In the genomic region with DNA sequence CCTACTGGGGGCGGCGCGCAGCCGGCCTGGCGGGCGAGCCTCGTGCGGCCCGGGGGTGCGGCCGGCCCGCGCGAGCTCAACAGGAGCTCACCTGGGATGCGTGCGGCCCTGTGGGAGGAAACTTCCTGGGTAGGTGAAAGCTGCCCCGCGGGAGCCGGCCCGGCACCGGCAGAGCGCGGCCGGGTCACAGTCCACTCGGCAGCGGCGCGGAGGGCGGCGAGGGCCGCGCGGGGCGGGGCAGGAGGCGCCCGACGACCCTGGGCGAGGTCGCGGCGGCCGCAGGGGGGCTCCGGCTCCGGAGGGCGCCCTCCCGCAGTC, we compare ENCODE assay signal across 8 cellular contexts. TPM values are rescaled to one million over a fixed set of nuclear protein-coding genes. Genes with fewer than 3 reads are reported as not detected.
DNase-seq lines count a peak whose midpoint lies in the region; ATAC-seq and TF ChIP-seq lines count a peak whose summit lies in the region.

No MANE protein-coding gene starts in this region.

- intact Hi-C loops in body of pancreas (cut with DNase I): no loop called here

- ATAC-seq in HG02981 (IDR thresholded peaks at IDR 0.05; ENCODE audit: unreplicated experiment): peak; percentile 34
- ATAC-seq in SK-N-SH treated with all-trans-retinoic acid at 6 μM for 48 hours: peak; percentile 40
- peak; percentile 76 for ATAC-seq in body of pancreas

- TF ChIP-seq POLR2A in body of pancreas (IDR thresholded peaks at IDR 0.05): no peak

- 1% methylated on average over 36 of the region's 46 CpGs; no CpG with 5 or more reads in 1 of the 2 donors for WGBS in body of pancreas, 2 donors

- TF ChIP-seq CTCF in body of pancreas (IDR thresholded peaks at IDR 0.05) (no peak), kidney epithelial cell (IDR thresholded peaks at IDR 0.05; ENCODE audit: insufficient read depth, low read length, poor library complexity, severe bottlenecking) (no peak)

- H3K4me1 ChIP-seq in body of pancreas: peaks cover 42% of the 10 kb centered on the region

- H3K9me3 ChIP-seq in body of pancreas: no peaks in the 10 kb centered on the region

- H3K4me3 ChIP-seq in body of pancreas (peak overlapping the region; percentile 58 to 90), kidney epithelial cell (ENCODE audit: low read depth, low read length) (peak overlapping the region; percentile 57)

- H3K36me3 ChIP-seq in body of pancreas (replicated peaks in 1 of 2; ENCODE audit: insufficient read depth in 1 of 2, low read depth in 2 of 2) (no peaks in the 10 kb centered on the region), kidney epithelial cell (ENCODE audit: control insufficient read depth, insufficient read depth, low read length) (no peaks in the 10 kb centered on the region)

- H3K27ac ChIP-seq in body of pancreas: peak overlapping the region; percentile 80 to 96 (median 90)

- H3K27me3 ChIP-seq in body of pancreas: no peaks in the 10 kb centered on the region
- H3K27me3 ChIP-seq in kidney epithelial cell (ENCODE audit: control insufficient read depth, insufficient read depth, low read length): no peaks in the 10 kb centered on the region

- DNase-seq in activated gamma-delta T cell treated with Interleukin-2 at 50 U/mL for 16 hours (peak; percentile 28), activated gamma-delta T cell (lab: John Stamatoyannopoulos, UW) (no peak), body of pancreas (peak; percentile 67 to 78 (median 74)), kidney epithelial cell (ENCODE audit: low read depth) (no peak), GOT3 (lab: John Stamatoyannopoulos, UW) (no peak)
- peak; percentile 39 for DNase-seq in stimulated activated CD4-positive, alpha-beta T cell treated with anti-CD3 and anti-CD28 coated beads, Interleukin-4, amount 100 ng/mL, for 48 hours (ENCODE audit: low read depth in 2 of 2)

TF ChIP-seq in SK-N-SH treated with all-trans-retinoic acid at 6 μM for 48 hours, 23 proteins besides CTCF, POLR2A, EP300 and RAD21:
- TF ChIP-seq, protein P1, sequence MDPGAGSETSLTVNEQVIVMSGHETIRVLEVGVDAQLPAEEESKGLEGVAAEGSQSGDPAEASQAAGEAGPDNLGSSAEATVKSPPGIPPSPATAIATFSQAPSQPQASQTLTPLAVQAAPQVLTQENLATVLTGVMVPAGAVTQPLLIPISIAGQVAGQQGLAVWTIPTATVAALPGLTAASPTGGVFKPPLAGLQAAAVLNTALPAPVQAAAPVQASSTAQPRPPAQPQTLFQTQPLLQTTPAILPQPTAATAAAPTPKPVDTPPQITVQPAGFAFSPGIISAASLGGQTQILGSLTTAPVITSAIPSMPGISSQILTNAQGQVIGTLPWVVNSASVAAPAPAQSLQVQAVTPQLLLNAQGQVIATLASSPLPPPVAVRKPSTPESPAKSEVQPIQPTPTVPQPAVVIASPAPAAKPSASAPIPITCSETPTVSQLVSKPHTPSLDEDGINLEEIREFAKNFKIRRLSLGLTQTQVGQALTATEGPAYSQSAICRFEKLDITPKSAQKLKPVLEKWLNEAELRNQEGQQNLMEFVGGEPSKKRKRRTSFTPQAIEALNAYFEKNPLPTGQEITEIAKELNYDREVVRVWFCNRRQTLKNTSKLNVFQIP (CRISPR knock-in tag; IDR thresholded peaks at IDR 0.05; ENCODE audit: borderline replicate concordance, low read depth): no peak
- TF ChIP-seq, protein P2, sequence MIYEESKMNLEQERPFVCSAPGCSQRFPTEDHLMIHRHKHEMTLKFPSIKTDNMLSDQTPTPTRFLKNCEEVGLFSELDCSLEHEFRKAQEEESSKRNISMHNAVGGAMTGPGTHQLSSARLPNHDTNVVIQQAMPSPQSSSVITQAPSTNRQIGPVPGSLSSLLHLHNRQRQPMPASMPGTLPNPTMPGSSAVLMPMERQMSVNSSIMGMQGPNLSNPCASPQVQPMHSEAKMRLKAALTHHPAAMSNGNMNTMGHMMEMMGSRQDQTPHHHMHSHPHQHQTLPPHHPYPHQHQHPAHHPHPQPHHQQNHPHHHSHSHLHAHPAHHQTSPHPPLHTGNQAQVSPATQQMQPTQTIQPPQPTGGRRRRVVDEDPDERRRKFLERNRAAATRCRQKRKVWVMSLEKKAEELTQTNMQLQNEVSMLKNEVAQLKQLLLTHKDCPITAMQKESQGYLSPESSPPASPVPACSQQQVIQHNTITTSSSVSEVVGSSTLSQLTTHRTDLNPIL (CRISPR knock-in tag; IDR thresholded peaks at IDR 0.05; ENCODE audit: low read depth): no peak
- no peak for TF ChIP-seq ISL1 (CRISPR knock-in tag; IDR thresholded peaks at IDR 0.05)
- no peak for TF ChIP-seq TCF4 (CRISPR knock-in tag; IDR thresholded peaks at IDR 0.05; ENCODE audit: borderline replicate concordance)
- TF ChIP-seq, protein P3, sequence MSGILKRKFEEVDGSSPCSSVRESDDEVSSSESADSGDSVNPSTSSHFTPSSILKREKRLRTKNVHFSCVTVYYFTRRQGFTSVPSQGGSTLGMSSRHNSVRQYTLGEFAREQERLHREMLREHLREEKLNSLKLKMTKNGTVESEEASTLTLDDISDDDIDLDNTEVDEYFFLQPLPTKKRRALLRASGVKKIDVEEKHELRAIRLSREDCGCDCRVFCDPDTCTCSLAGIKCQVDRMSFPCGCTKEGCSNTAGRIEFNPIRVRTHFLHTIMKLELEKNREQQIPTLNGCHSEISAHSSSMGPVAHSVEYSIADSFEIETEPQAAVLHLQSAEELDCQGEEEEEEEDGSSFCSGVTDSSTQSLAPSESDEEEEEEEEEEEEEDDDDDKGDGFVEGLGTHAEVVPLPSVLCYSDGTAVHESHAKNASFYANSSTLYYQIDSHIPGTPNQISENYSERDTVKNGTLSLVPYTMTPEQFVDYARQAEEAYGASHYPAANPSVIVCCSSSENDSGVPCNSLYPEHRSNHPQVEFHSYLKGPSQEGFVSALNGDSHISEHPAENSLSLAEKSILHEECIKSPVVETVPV (CRISPR knock-in tag; IDR thresholded peaks at IDR 0.05): no peak
- no peak for TF ChIP-seq ZFP30 (CRISPR knock-in tag; IDR thresholded peaks at IDR 0.05)
- no peak for TF ChIP-seq TOX (CRISPR knock-in tag; IDR thresholded peaks at IDR 0.05; ENCODE audit: borderline replicate concordance)
- TF ChIP-seq, protein P4, sequence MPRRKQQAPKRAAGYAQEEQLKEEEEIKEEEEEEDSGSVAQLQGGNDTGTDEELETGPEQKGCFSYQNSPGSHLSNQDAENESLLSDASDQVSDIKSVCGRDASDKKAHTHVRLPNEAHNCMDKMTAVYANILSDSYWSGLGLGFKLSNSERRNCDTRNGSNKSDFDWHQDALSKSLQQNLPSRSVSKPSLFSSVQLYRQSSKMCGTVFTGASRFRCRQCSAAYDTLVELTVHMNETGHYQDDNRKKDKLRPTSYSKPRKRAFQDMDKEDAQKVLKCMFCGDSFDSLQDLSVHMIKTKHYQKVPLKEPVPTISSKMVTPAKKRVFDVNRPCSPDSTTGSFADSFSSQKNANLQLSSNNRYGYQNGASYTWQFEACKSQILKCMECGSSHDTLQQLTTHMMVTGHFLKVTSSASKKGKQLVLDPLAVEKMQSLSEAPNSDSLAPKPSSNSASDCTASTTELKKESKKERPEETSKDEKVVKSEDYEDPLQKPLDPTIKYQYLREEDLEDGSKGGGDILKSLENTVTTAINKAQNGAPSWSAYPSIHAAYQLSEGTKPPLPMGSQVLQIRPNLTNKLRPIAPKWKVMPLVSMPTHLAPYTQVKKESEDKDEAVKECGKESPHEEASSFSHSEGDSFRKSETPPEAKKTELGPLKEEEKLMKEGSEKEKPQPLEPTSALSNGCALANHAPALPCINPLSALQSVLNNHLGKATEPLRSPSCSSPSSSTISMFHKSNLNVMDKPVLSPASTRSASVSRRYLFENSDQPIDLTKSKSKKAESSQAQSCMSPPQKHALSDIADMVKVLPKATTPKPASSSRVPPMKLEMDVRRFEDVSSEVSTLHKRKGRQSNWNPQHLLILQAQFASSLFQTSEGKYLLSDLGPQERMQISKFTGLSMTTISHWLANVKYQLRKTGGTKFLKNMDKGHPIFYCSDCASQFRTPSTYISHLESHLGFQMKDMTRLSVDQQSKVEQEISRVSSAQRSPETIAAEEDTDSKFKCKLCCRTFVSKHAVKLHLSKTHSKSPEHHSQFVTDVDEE (CRISPR knock-in tag; IDR thresholded peaks at IDR 0.05): no peak
- no peak for TF ChIP-seq ZNF70 (CRISPR knock-in tag; IDR thresholded peaks at IDR 0.05)
- TF ChIP-seq ZC3H10 (CRISPR knock-in tag; IDR thresholded peaks at IDR 0.05): no peak
- TF ChIP-seq ESRRG (CRISPR knock-in tag; IDR thresholded peaks at IDR 0.05): no peak

RNA-seq across cellular contexts. Expression of a gene that starts 0.4 kb away (rescaled TPM):
- 10 to 100 TPM; 37.4 to 46.8 TPM for total RNA-seq in body of pancreas
- 36.1 and 37.1 TPM in 2 replicates for total RNA-seq in kidney epithelial cell

Comparison
In these comparisons a context has a peak if more than half of its experiments do, and no peak if none do; other contexts are left out.
1. DNase-seq: peak in activated gamma-delta T cell treated with Interleukin-2 at 50 U/mL for 16 hours (single experiment), body of pancreas (4 of 4) and stimulated activated CD4-positive, alpha-beta T cell treated with anti-CD3 and anti-CD28 coated beads, Interleukin-4, amount 100 ng/mL, for 48 hours (2 of 2); none in activated gamma-delta T cell (single experiment), kidney epithelial cell (single experiment) and GOT3 (single experiment).
2. Peak in every context shown above with its lines, with median percentiles within 50 percentile points of each other: ATAC-seq.